Comparison of ENCODE assay signal across 8 cellular contexts in genomic region chr22:20495861-20496681, GRCh38. TPM values are rescaled to one million over a fixed set of nuclear protein-coding genes. Genes with fewer than 3 reads are reported as not detected.
DNase-seq lines count a peak whose midpoint lies in the region; ATAC-seq and TF ChIP-seq lines count a peak whose summit lies in the region.

No MANE protein-coding gene starts in this region.

- CTCF ChIA-PET in A673 (lab: Charles Lee) = interaction anchor here (0.5 to 1.2 kb wide), 6 partner anchors 23 to 78 kb away, joined by 3 to 14 read pairs (median 6); no protein-coding TSS in a partner anchor

- no TSS peak for BruUV-seq in A673 (replicated peaks; lab: Mats Ljungman, UMichigan)

- peak; percentile 95 for DNase-seq in A673 (ENCODE audit: low spot score)
- peak; percentile 88 for DNase-seq in NCI-H2171 treated with DMSO at 0.1 percent for 48 hours (lab: John Stamatoyannopoulos, UW)
- DNase-seq in WERI-Rb-1 = peak; percentile 93
- peak; percentile 88 to 89 for DNase-seq in breast epithelium (ENCODE audit: low spot score in 2 of 2)

- H3K9ac ChIP-seq in iPS-20b (ENCODE audit: low read depth, low read length) = peak overlapping the region; percentile 82; the same call in 1 of the 2 replicates

- intact Hi-C loops in A673 (cut with micrococcal nuclease; ENCODE audit: unreplicated experiment) (loop anchor here (5.0 kb wide), 1 partner anchor 64 kb away; no protein-coding TSS in a partner anchor), breast epithelium (cut with DNase I; ENCODE audit: low total_unique reads) (no loop called here)

- H3K9me3 ChIP-seq in A673 (ENCODE audit: low read depth, low read length, poor library complexity, severe bottlenecking) = no peaks in the 10 kb centered on the region
- no peaks in the 10 kb centered on the region for H3K9me3 ChIP-seq in WERI-Rb-1 (ENCODE audit: severe bottlenecking)
- H3K9me3 ChIP-seq in breast epithelium = no peaks in the 10 kb centered on the region
- H3K9me3 ChIP-seq in iPS-20b (ENCODE audit: insufficient read depth, low read depth, low read length) = no peaks in the 10 kb centered on the region

- ATAC-seq in GM18520 (IDR thresholded peaks at IDR 0.05; ENCODE audit: unreplicated experiment) (peak; percentile 76), HG03060 (IDR thresholded peaks at IDR 0.05; ENCODE audit: low read depth, unreplicated experiment) (peak; percentile 38)

- H3K4me3 ChIP-seq in A673 (ENCODE audit: low read depth, low read length, poor library complexity, severe bottlenecking) (peak overlapping the region; percentile 71), WERI-Rb-1 (ENCODE audit: low read depth, low read length) (peak overlapping the region; percentile 69), breast epithelium (peak overlapping the region; percentile 67 to 86 (median 80)), iPS-20b (ENCODE audit: low read length) (peak overlapping the region; percentile 94), skin epidermis (peak overlapping the region; percentile 61 to 76 (median 70))

- H3K27ac ChIP-seq in A673 (ENCODE audit: low read depth, low read length, poor library complexity, severe bottlenecking) = peak overlapping the region; percentile 85
- peak overlapping the region; percentile 91 for H3K27ac ChIP-seq in WERI-Rb-1
- peak overlapping the region; percentile 94 to 95 for H3K27ac ChIP-seq in breast epithelium
- peak overlapping the region; percentile 27 for H3K27ac ChIP-seq in iPS-20b (ENCODE audit: low read length)
- peak overlapping the region; percentile 63 to 94 (median 89) for H3K27ac ChIP-seq in skin epidermis

- H3K27me3 ChIP-seq in A673 (replicated peaks; ENCODE audit: insufficient read depth, low read depth, low read length, poor library complexity) = no peaks in the 10 kb centered on the region
- H3K27me3 ChIP-seq in WERI-Rb-1 (ENCODE audit: insufficient read depth, low read depth, severe bottlenecking) = no peaks in the 10 kb centered on the region
- no peaks in the 10 kb centered on the region for H3K27me3 ChIP-seq in breast epithelium
- H3K27me3 ChIP-seq in iPS-20b (ENCODE audit: insufficient read depth, low read length) = peaks cover 22% of the 10 kb centered on the region

- H3K36me3 ChIP-seq in A673 (ENCODE audit: insufficient read depth, low read length, poor library complexity, severe bottlenecking) = no peaks in the 10 kb centered on the region
- H3K36me3 ChIP-seq in WERI-Rb-1 = peaks cover 10% of the 10 kb centered on the region
- no peaks in the 10 kb centered on the region for H3K36me3 ChIP-seq in breast epithelium
- no peaks in the 10 kb centered on the region for H3K36me3 ChIP-seq in iPS-20b (ENCODE audit: insufficient read depth, low read depth, low read length)

- H3K4me1 ChIP-seq in A673 (ENCODE audit: insufficient read depth, low read length, poor library complexity, severe bottlenecking) (peaks cover 9% of the 10 kb centered on the region), breast epithelium (peaks cover 0 to 8% of the 10 kb centered on the region in 2 donors), iPS-20b (ENCODE audit: insufficient read depth, low read length) (peaks cover 4% of the 10 kb centered on the region; the same call in 1 of the 2 replicates)

- peak; percentile 98 for TF ChIP-seq CTCF in A673 (conservative IDR thresholded peaks at IDR 0.05; ENCODE audit: low read depth, low read length)
- peak; percentile 87 for TF ChIP-seq CTCF in WERI-Rb-1 (IDR thresholded peaks at IDR 0.05; ENCODE audit: low read depth, low read length)
- peak; percentile 78 to 92 (median 79) for TF ChIP-seq CTCF in breast epithelium (IDR thresholded peaks at IDR 0.05)

- TF ChIP-seq POLR2A in breast epithelium (IDR thresholded peaks at IDR 0.05) = peak; percentile 31

- POLR2A ChIA-PET in A673 (lab: Charles Lee; ENCODE audit: low non-redundant PET) = no interaction called here

RNA-seq across cellular contexts. Expression of gene KLHL22, which starts 0.5 kb away (rescaled TPM):
- total RNA-seq in A673 (2021) (36.2 and 46.3 TPM in 2 replicates), breast epithelium (10 to 100 TPM; 28.5 to 38.0 (median 35.4) TPM)

RNA-seq across cellular contexts. Expression of gene MED15, which starts 11.3 kb away (rescaled TPM):
- total RNA-seq in A673 (2021) = 96.2 and 101 TPM in 2 replicates
- total RNA-seq in breast epithelium = 10 to 100 TPM; 36.6 to 53.1 (median 52.3) TPM

RNA-seq across cellular contexts. Expression of gene SCARF2, which starts 58.4 kb away (rescaled TPM):
- 1.4 and 1.7 TPM in 2 replicates for total RNA-seq in A673 (2021)
- 10 to 100 TPM in 2 of 3 donors, 1 to 10 TPM in 1; 5.3 to 14.7 (median 12.3) TPM for total RNA-seq in breast epithelium

Comparison
In these comparisons a context has a peak if more than half of its experiments do, and no peak if none do; other contexts are left out.
1. Peak in every context shown above with its lines: DNase-seq, ATAC-seq, H3K4me3 ChIP-seq and H3K27ac ChIP-seq.
2. H3K27ac ChIP-seq: peak in every context shown above with its lines; median percentile 94 in breast epithelium; 91 in WERI-Rb-1; 89 in skin epidermis; 85 in A673; 27 in iPS-20b.